In genomic region chr2:5933669-5934068, GRCh38 we compare ENCODE assay signal across 26 cellular contexts.
"Had no signal": no experiment of that assay in that cellular context is flagged by ENCODE, and none has a peak within 500 bp of the region (broad histone marks: within the 10 kb centered on the region; RNA-seq: fewer than 3 reads in every experiment).

No MANE protein-coding gene starts in this region.

- DNase-seq: activated CD4-positive, alpha-beta T cell treated with anti-CD3 and anti-CD28 coated beads, Interleukin-2, amount 10 ng/mL, durations not matched to agents 7 days and 5 days; activated CD4-positive, CD25-positive, alpha-beta regulatory T cell treated with anti-CD3 and anti-CD28 coated beads, Interleukin-2, amount 50 U/mL, for 72 hours; activated CD8-positive, alpha-beta T cell treated with anti-CD3 and anti-CD28 coated beads, Interleukin-2, amount 10 ng/mL, durations not matched to agents 7 days and 5 days; activated gamma-delta T cell; activated naive CD4-positive, alpha-beta T cell treated with anti-CD3 and anti-CD28 coated beads, Interleukin-2, amount 50 U/mL, for 16 hours; activated naive CD8-positive, alpha-beta T cell treated with anti-CD3 and anti-CD28 coated beads, Interleukin-2, amount 50 U/mL, for 24 hours; body of pancreas; effector CD8-positive, alpha-beta T cell; erythroblast; foreskin melanocyte; glutamatergic neuron; mucosa of descending colon; occipital lobe; retina; spleen; stimulated activated CD4-positive, alpha-beta T cell treated with anti-CD3 and anti-CD28 coated beads, Interleukin-4, amount 100 ng/mL, for 4 hours; testis; trophoblast cell; WERI-Rb-1 had no signal

- H3K4me3 Mint-ChIP-seq: activated CD4-positive, alpha-beta T cell treated with anti-CD3 and anti-CD28 coated beads, Interleukin-2, amount 10 ng/mL, durations not matched to agents 7 days and 5 days; activated CD8-positive, alpha-beta T cell treated with anti-CD3 and anti-CD28 coated beads, Interleukin-2, amount 10 ng/mL, durations not matched to agents 7 days and 5 days; activated naive CD8-positive, alpha-beta T cell treated with anti-CD3 and anti-CD28 coated beads, Interleukin-2, amount 50 U/mL, for 24 hours; activated T-helper 1 cell treated with anti-CD3 and anti-CD28 coated beads, Interleukin-12 subunit alpha, Interleukin-12 subunit beta, Interleukin-2, Interleukin-4 antibody, amounts not matched to agents 30 ng/mL and 10 ng/mL and 1 ng/mL, durations not matched to agents 14 hours and 24 hours and 36 hours; dendritic cell treated with granulocyte-macrophage colony-stimulating factor and Interleukin-4, amounts not matched to agents 40 ng/mL and 50 ng/mL, for 4 days; memory B cell; stimulated activated naive CD8-positive, alpha-beta T cell treated with anti-CD3 and anti-CD28 coated beads, Interleukin-15, Interleukin-2, amounts not matched to agents 100 ng/mL and 50 ng/mL, for 24 hours had no signal

- H3K27ac Mint-ChIP-seq: activated CD4-positive, alpha-beta T cell treated with anti-CD3 and anti-CD28 coated beads, Interleukin-2, amount 10 ng/mL, durations not matched to agents 7 days and 5 days; activated CD8-positive, alpha-beta T cell treated with anti-CD3 and anti-CD28 coated beads, Interleukin-2, amount 10 ng/mL, durations not matched to agents 7 days and 5 days; activated naive CD8-positive, alpha-beta T cell treated with anti-CD3 and anti-CD28 coated beads, Interleukin-2, amount 50 U/mL, for 24 hours; activated T-helper 1 cell treated with anti-CD3 and anti-CD28 coated beads, Interleukin-12 subunit alpha, Interleukin-12 subunit beta, Interleukin-2, Interleukin-4 antibody, amounts not matched to agents 30 ng/mL and 10 ng/mL and 1 ng/mL, durations not matched to agents 14 hours and 24 hours and 36 hours; dendritic cell treated with granulocyte-macrophage colony-stimulating factor and Interleukin-4, amounts not matched to agents 40 ng/mL and 50 ng/mL, for 4 days; memory B cell; stimulated activated naive CD8-positive, alpha-beta T cell treated with anti-CD3 and anti-CD28 coated beads, Interleukin-15, Interleukin-2, amounts not matched to agents 100 ng/mL and 50 ng/mL, for 24 hours had no signal

- H3K27ac ChIP-seq: body of pancreas, cardiac muscle cell, hepatocyte, spleen, testis, vagina, WERI-Rb-1 had no signal

- H3K4me1 Mint-ChIP-seq: activated CD4-positive, alpha-beta T cell treated with anti-CD3 and anti-CD28 coated beads, Interleukin-2, amount 10 ng/mL, durations not matched to agents 7 days and 5 days; activated naive CD8-positive, alpha-beta T cell treated with anti-CD3 and anti-CD28 coated beads, Interleukin-2, amount 50 U/mL, for 24 hours; memory B cell had no signal

- H3K27me3 Mint-ChIP-seq: activated CD4-positive, alpha-beta T cell treated with anti-CD3 and anti-CD28 coated beads, Interleukin-2, amount 10 ng/mL, durations not matched to agents 7 days and 5 days; activated naive CD8-positive, alpha-beta T cell treated with anti-CD3 and anti-CD28 coated beads, Interleukin-2, amount 50 U/mL, for 24 hours; dendritic cell treated with granulocyte-macrophage colony-stimulating factor and Interleukin-4, amounts not matched to agents 40 ng/mL and 50 ng/mL, for 4 days; stimulated activated naive CD8-positive, alpha-beta T cell treated with anti-CD3 and anti-CD28 coated beads, Interleukin-15, Interleukin-2, amounts not matched to agents 100 ng/mL and 50 ng/mL, for 24 hours had no signal

- ATAC-seq: activated CD8-positive, alpha-beta T cell treated with anti-CD3 and anti-CD28 coated beads, Interleukin-2, amount 10 ng/mL, durations not matched to agents 7 days and 5 days; activated naive CD8-positive, alpha-beta T cell treated with anti-CD3 and anti-CD28 coated beads, Interleukin-2, amount 50 U/mL, for 24 hours; body of pancreas; mucosa of descending colon had no signal

- H3K36me3 Mint-ChIP-seq: memory B cell had no signal
